ENCODE assay signal across 8 cellular contexts in the genomic region with DNA sequence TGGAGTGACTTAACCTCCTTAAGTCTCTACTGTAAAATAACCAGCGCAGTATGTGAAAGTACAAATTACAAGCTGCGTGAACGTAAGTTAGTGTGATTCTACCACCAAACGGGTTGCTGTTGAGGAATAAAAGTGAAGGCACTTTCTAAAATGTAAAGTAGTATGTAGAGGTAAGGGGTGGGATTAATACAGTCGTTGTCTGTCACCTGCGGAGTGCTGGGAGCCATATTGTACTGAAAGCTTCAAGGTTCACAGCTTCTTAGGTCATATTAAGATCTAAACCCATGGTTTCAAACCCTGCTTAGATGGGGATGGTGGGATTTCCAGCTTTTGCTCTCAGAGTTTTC. TPM values are rescaled to one million over a fixed set of nuclear protein-coding genes. Genes with fewer than 3 reads are reported as not detected.
A peak's percentile ranks its signal among the peaks of the same experiment; 100 is the strongest.
DNase-seq lines count a peak whose midpoint lies in the region; ATAC-seq and TF ChIP-seq lines count a peak whose summit lies in the region.

No MANE protein-coding gene starts in this region.

- H3K36me3 ChIP-seq in BLaER1 treated with 17β-estradiol and CSF1 and Interleukin-3, amounts not matched to agents 10 nM and 100 nM: peaks cover 4 to 16% (median 11%) of the 10 kb centered on the region in 11 experiments; a peak in 15 of 22 replicates
- peaks cover 13% of the 10 kb centered on the region for H3K36me3 ChIP-seq in mesodermal cell (ENCODE audit: control insufficient read depth, insufficient read depth, low read length)

- in situ Hi-C loops in astrocyte of the cerebellum (cut with HindIII; ENCODE audit: low sequenced_read_pairs): no loop called here

- H3K27ac ChIP-seq in BLaER1 treated with 17β-estradiol and CSF1 and Interleukin-3, amounts not matched to agents 10 nM and 100 nM: peak overlapping the region; percentile 87 to 97 (median 90); a peak in 20 of 22 replicates
- no peak overlapping the region for H3K27ac ChIP-seq in mesodermal cell (ENCODE audit: low read depth, low read length, severe bottlenecking)

- no peaks in the 10 kb centered on the region for H3K9me3 ChIP-seq in BLaER1 treated with 17β-estradiol and CSF1 and Interleukin-3, amounts not matched to agents 10 nM and 100 nM (replicated peaks in 1 of 11)
- no peaks in the 10 kb centered on the region for H3K9me3 ChIP-seq in mesodermal cell (ENCODE audit: control insufficient read depth, low read length)

- 15 to 19% methylated on average over 4 to 6 of the region's 6 CpGs for WGBS in mesodermal cell (ENCODE audit: insufficient coverage in 2 of 2), 2 experiments

- H3K27me3 ChIP-seq in BLaER1 treated with 17β-estradiol and CSF1 and Interleukin-3, amounts not matched to agents 10 nM and 100 nM: no peaks in the 10 kb centered on the region

- peaks cover 22 to 60% (median 42%) of the 10 kb centered on the region in 10 experiments for H3K4me1 ChIP-seq in BLaER1 treated with 17β-estradiol and CSF1 and Interleukin-3, amounts not matched to agents 10 nM and 100 nM
- H3K4me1 ChIP-seq in mesodermal cell (ENCODE audit: control insufficient read depth, insufficient read depth, low read length, poor library complexity, severe bottlenecking): peaks cover 35% of the 10 kb centered on the region

- no peak for DNase-seq in Jurkat, Clone E6-1 (ENCODE audit: low read depth, low spot score)
- DNase-seq in astrocyte of the cerebellum (ENCODE audit: low read depth) (no peak), AML-193 (lab: John Stamatoyannopoulos, UW) (no peak)

- peak overlapping the region; percentile 77 to 99 (median 92) for H3K4me2 ChIP-seq in BLaER1 treated with 17β-estradiol and CSF1 and Interleukin-3, amounts not matched to agents 10 nM and 100 nM

- TF ChIP-seq CTCF in astrocyte of the cerebellum (IDR thresholded peaks at IDR 0.05; ENCODE audit: low read depth, low read length, missing control alignments): no peak

- ATAC-seq in GM18519 (IDR thresholded peaks at IDR 0.05; ENCODE audit: low FRiP score, unreplicated experiment) (no peak), GM19324 (IDR thresholded peaks at IDR 0.05; ENCODE audit: low FRiP score, unreplicated experiment) (no peak), HG02884 (IDR thresholded peaks at IDR 0.05; ENCODE audit: unreplicated experiment) (no peak)

- peak overlapping the region; percentile 87 to 98 (median 93) for H3K9ac ChIP-seq in BLaER1 treated with 17β-estradiol and CSF1 and Interleukin-3, amounts not matched to agents 10 nM and 100 nM

- peak overlapping the region; percentile 79 to 99 (median 87) for H3K4me3 ChIP-seq in BLaER1 treated with 17β-estradiol and CSF1 and Interleukin-3, amounts not matched to agents 10 nM and 100 nM
- H3K4me3 ChIP-seq in Jurkat, Clone E6-1 (ENCODE audit: low read length): peak overlapping the region; percentile 96
- peak overlapping the region; percentile 82 for H3K4me3 ChIP-seq in astrocyte of the cerebellum (ENCODE audit: low read depth, low read length)
- H3K4me3 ChIP-seq in mesodermal cell (ENCODE audit: extremely low read depth, insufficient read depth, low read length, poor library complexity, severe bottlenecking): peak overlapping the region; percentile 98

- peaks cover 17 to 60% (median 41%) of the 10 kb centered on the region in 11 experiments; a peak in 18 of 22 replicates for H4K20me1 ChIP-seq in BLaER1 treated with 17β-estradiol and CSF1 and Interleukin-3, amounts not matched to agents 10 nM and 100 nM

RNA-seq across cellular contexts. Expression of a gene that starts 1.4 kb away (rescaled TPM):
- 27.3 TPM for polyA plus RNA-seq in Jurkat, Clone E6-1 (2012; ENCODE audit: insufficient read depth, insufficient read length)
- 53.7 TPM for polyA plus RNA-seq in mesodermal cell (2013, experiment 1 of 2)
- polyA plus RNA-seq in mesodermal cell (2013, experiment 2 of 2): 47.7 TPM

RNA-seq across cellular contexts. Expression of a gene that starts 1.6 kb away (rescaled TPM):
- polyA plus RNA-seq in Jurkat, Clone E6-1 (2012; ENCODE audit: insufficient read depth, insufficient read length): 132 TPM
- 87.7 TPM for polyA plus RNA-seq in mesodermal cell (2013, experiment 1 of 2)
- 87.6 TPM for polyA plus RNA-seq in mesodermal cell (2013, experiment 2 of 2)

RNA-seq across cellular contexts. Expression of a gene that starts 57.6 kb away (rescaled TPM):
- 54.4 TPM for polyA plus RNA-seq in Jurkat, Clone E6-1 (2012; ENCODE audit: insufficient read depth, insufficient read length)
- polyA plus RNA-seq in mesodermal cell (2013, experiment 1 of 2): 71.3 TPM
- polyA plus RNA-seq in mesodermal cell (2013, experiment 2 of 2): 71.8 TPM
